ENCODE assay signal across 8 cellular contexts in the genomic region with DNA sequence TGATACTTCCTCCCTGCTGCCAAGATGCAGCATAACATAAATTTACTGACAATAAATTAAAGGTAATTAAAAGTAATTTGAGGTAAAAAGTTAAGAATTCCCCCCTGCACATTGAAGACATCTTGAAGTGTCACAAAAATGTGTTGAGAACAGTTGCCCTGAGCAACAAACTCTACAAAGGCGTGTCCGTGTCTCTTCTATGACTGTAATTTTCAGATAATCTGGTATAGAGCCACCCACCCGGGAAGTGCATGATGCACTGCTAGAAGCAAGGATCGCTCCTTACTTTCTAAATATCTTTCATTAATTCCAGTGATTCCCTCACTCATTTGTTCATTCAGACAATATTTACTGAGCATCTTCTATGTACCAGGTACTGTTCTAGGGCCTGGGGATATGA. TPM values are rescaled to one million over a fixed set of nuclear protein-coding genes. Genes with fewer than 3 reads are reported as not detected.
"Had no signal": no experiment of that assay in that cellular context is flagged by ENCODE, and none has a peak within 500 bp of the region (broad histone marks: within the 10 kb centered on the region; RNA-seq: fewer than 3 reads in every experiment).

No MANE protein-coding gene starts in this region.

- H3K4me2 ChIP-seq: KMS-11 had no signal

- H3K9ac ChIP-seq: KMS-11 had no signal

- DNase-seq: H9, HCEC 1CT, IMR-90, KBM-7 had no signal

- FAIRE-seq: HTR-8/SVneo had no signal

- H3K27ac ChIP-seq: KMS-11 had no signal

RNA-seq across cellular contexts. Expression of a gene that starts 11.0 kb away (rescaled TPM):
- total RNA-seq: HT-29 had no signal

RNA-seq across cellular contexts. Expression of a gene that starts 27.9 kb away (rescaled TPM):
- total RNA-seq: H4, HT-29, IMR-90 had no signal
- polyA plus RNA-seq: IMR-90 had no signal
